ENCODE assay signal across 16 cellular contexts in the genomic region with DNA sequence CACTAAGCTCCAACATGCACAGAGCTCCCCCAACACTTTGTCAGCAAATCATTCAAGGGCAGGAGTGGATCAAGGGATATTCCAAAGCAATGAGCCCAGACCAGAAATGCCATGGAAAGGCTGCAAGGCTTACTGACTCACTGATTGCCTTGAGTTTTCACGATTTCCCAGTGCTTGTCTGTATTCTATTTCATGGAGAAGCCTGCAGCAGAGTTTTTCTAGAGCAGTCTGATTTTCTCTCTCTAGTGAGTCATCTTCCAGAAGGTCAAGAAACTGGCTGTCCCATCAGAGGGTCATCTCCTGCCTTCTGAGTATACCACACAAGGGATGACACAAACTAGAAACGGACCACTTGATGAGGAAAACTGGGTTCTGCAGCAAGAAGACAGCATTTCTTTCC. TPM values are rescaled to one million over a fixed set of nuclear protein-coding genes. Genes with fewer than 3 reads are reported as not detected.
DNase-seq lines count a peak whose midpoint lies in the region; ATAC-seq and TF ChIP-seq lines count a peak whose summit lies in the region.
"Had no signal": no experiment of that assay in that cellular context is flagged by ENCODE, and none has a peak within 500 bp of the region (broad histone marks: within the 10 kb centered on the region; RNA-seq: fewer than 3 reads in every experiment).

No MANE protein-coding gene starts in this region.

- no peak for TF ChIP-seq CTCF in HFFc6 (IDR thresholded peaks at IDR 0.05)
- TF ChIP-seq CTCF in brain microvascular endothelial cell (IDR thresholded peaks at IDR 0.05; ENCODE audit: low read depth, low read length, missing control alignments): no peak
- TF ChIP-seq CTCF in upper lobe of left lung (IDR thresholded peaks at IDR 0.05): no peak

- H3K36me3 ChIP-seq in brain microvascular endothelial cell (replicated peaks) (peaks cover 12% of the 10 kb centered on the region), upper lobe of left lung (peaks cover 0 to 14% (median 0%) of the 10 kb centered on the region in 4 donors)
- H3K36me3 ChIP-seq in naive thymus-derived CD4-positive, alpha-beta T cell (ENCODE audit: control insufficient read depth in 2 of 3, insufficient read depth in 3 of 3, low read length in 3 of 3): no peaks in the 10 kb centered on the region

- H3K9me3 Mint-ChIP-seq in HFFc6: peaks cover 6% of the 10 kb centered on the region; the same call in 1 of the 2 replicates
- no peaks in the 10 kb centered on the region for H3K9me3 Mint-ChIP-seq in activated CD4-positive, alpha-beta memory T cell treated with anti-CD3 and anti-CD28 coated beads for 36 hours
- H3K9me3 Mint-ChIP-seq in naive thymus-derived CD4-positive, alpha-beta T cell: peaks cover 0 to 10% (median 4%) of the 10 kb centered on the region in 11 donors

- no peak for TF ChIP-seq POLR2A in upper lobe of left lung (IDR thresholded peaks at IDR 0.05)

- CTCF ChIA-PET in activated CD4-positive, alpha-beta memory T cell treated with anti-CD3 and anti-CD28 coated beads for 36 hours (lab: Charles Lee): no interaction called here
- CTCF ChIA-PET in naive thymus-derived CD4-positive, alpha-beta T cell (lab: Charles Lee): no interaction called here

- peak overlapping the region; percentile 47 for H3K4me3 Mint-ChIP-seq in HFFc6
- H3K4me3 Mint-ChIP-seq in activated CD4-positive, alpha-beta memory T cell treated with anti-CD3 and anti-CD28 coated beads for 36 hours: no peak overlapping the region
- H3K4me3 Mint-ChIP-seq in naive thymus-derived CD4-positive, alpha-beta T cell: no peak overlapping the region
- H3K4me3 Mint-ChIP-seq: activated CD4-positive, alpha-beta T cell treated with anti-CD3 and anti-CD28 coated beads, Interleukin-2, amount 10 ng/mL, durations not matched to agents 7 days and 5 days; B cell; T-cell had no signal

- POLR2A ChIA-PET in activated CD4-positive, alpha-beta memory T cell treated with anti-CD3 and anti-CD28 coated beads for 36 hours (lab: Charles Lee): no interaction called here
- POLR2A ChIA-PET in naive thymus-derived CD4-positive, alpha-beta T cell (lab: Charles Lee): no interaction called here

- WGBS in upper lobe of left lung, 2 donors: 85 to 92% methylated on average over 2 of the region's 2 CpGs

- H3K27ac ChIP-seq in brain microvascular endothelial cell: peak overlapping the region; percentile 58
- H3K27ac ChIP-seq in upper lobe of left lung: peak overlapping the region; percentile 22 to 73 (median 38)
- no peak overlapping the region for H3K27ac ChIP-seq in naive thymus-derived CD4-positive, alpha-beta T cell (ENCODE audit: low read depth, low read length)

- DNase-seq in HFFc6 (peak; percentile 91), brain microvascular endothelial cell (peak; percentile 83), iris pigment epithelial cell (ENCODE audit: low read depth) (peak; percentile 82), upper lobe of left lung (no peak)
- no peak for DNase-seq in activated CD4-positive, alpha-beta memory T cell treated with anti-CD3 and anti-CD28 coated beads for 36 hours
- DNase-seq in naive thymus-derived CD4-positive, alpha-beta T cell: no peak
- DNase-seq: activated CD4-positive, alpha-beta T cell treated with anti-CD3 and anti-CD28 coated beads, Interleukin-2, amount 10 ng/mL, durations not matched to agents 7 days and 5 days; activated effector memory CD4-positive, alpha-beta T cell treated with anti-CD3 and anti-CD28 coated beads, Interleukin-2, amount 50 U/mL, for 16 hours; anterior cingulate cortex; Caco-2; midbrain; NCI-H69; SHP77; T-cell had no signal

- intact Hi-C loops in activated CD4-positive, alpha-beta memory T cell treated with anti-CD3 and anti-CD28 coated beads for 36 hours (cut with micrococcal nuclease): no loop called here
- intact Hi-C loops in naive thymus-derived CD4-positive, alpha-beta T cell (cut with micrococcal nuclease): no loop called here

- H3K4me1 ChIP-seq in upper lobe of left lung: peaks cover 24 to 49% (median 44%) of the 10 kb centered on the region in 4 donors
- no peaks in the 10 kb centered on the region for H3K4me1 ChIP-seq in naive thymus-derived CD4-positive, alpha-beta T cell (ENCODE audit: control insufficient read depth in 2 of 2, insufficient read depth in 2 of 2, low read length in 2 of 2)
- H3K4me1 ChIP-seq: Caco-2 had no signal

- H3K9me3 ChIP-seq in upper lobe of left lung: no peaks in the 10 kb centered on the region
- H3K9me3 ChIP-seq in naive thymus-derived CD4-positive, alpha-beta T cell (ENCODE audit: control insufficient read depth in 2 of 3, low read length in 3 of 3): no peaks in the 10 kb centered on the region
- H3K9me3 ChIP-seq: Caco-2 had no signal

- peaks cover 52% of the 10 kb centered on the region for H3K4me1 Mint-ChIP-seq in HFFc6 (ENCODE audit: low read depth)
- H3K4me1 Mint-ChIP-seq in activated CD4-positive, alpha-beta memory T cell treated with anti-CD3 and anti-CD28 coated beads for 36 hours (ENCODE audit: low read depth): no peaks in the 10 kb centered on the region
- H3K4me1 Mint-ChIP-seq in naive thymus-derived CD4-positive, alpha-beta T cell: no peaks in the 10 kb centered on the region
- H3K4me1 Mint-ChIP-seq: activated CD4-positive, alpha-beta T cell treated with anti-CD3 and anti-CD28 coated beads, Interleukin-2, amount 10 ng/mL, durations not matched to agents 7 days and 5 days; T-cell had no signal

- H3K4me3 ChIP-seq in brain microvascular endothelial cell (ENCODE audit: low read depth, low read length) (no peak overlapping the region), upper lobe of left lung (no peak overlapping the region)
- H3K4me3 ChIP-seq in naive thymus-derived CD4-positive, alpha-beta T cell (ENCODE audit: low read length): no peak overlapping the region

- no peak for TF ChIP-seq EP300 in upper lobe of left lung (IDR thresholded peaks at IDR 0.05)

- in situ Hi-C loops in brain microvascular endothelial cell (cut with HindIII; ENCODE audit: low pct_ligation_motif_present, low sequenced_read_pairs): no loop called here

- H3K27me3 ChIP-seq in brain microvascular endothelial cell (replicated peaks): no peaks in the 10 kb centered on the region
- H3K27me3 ChIP-seq in upper lobe of left lung: no peaks in the 10 kb centered on the region
- H3K27me3 ChIP-seq in naive thymus-derived CD4-positive, alpha-beta T cell (ENCODE audit: control insufficient read depth in 2 of 2, insufficient read depth in 2 of 2, low read length in 2 of 2): no peaks in the 10 kb centered on the region

- H3K27me3 Mint-ChIP-seq in HFFc6 (ENCODE audit: insufficient read depth): no peaks in the 10 kb centered on the region; the same call in 1 of the 2 replicates
- peaks cover 2% of the 10 kb centered on the region for H3K27me3 Mint-ChIP-seq in activated CD4-positive, alpha-beta memory T cell treated with anti-CD3 and anti-CD28 coated beads for 36 hours
- peaks cover 2 to 59% (median 35%) of the 10 kb centered on the region in 5 donors for H3K27me3 Mint-ChIP-seq in naive thymus-derived CD4-positive, alpha-beta T cell
- H3K27me3 Mint-ChIP-seq: activated CD4-positive, alpha-beta T cell treated with anti-CD3 and anti-CD28 coated beads, Interleukin-2, amount 10 ng/mL, durations not matched to agents 7 days and 5 days; B cell had no signal

- peak overlapping the region; percentile 77 for H3K27ac Mint-ChIP-seq in HFFc6
- H3K27ac Mint-ChIP-seq in activated CD4-positive, alpha-beta memory T cell treated with anti-CD3 and anti-CD28 coated beads for 36 hours: no peak overlapping the region
- H3K27ac Mint-ChIP-seq in naive thymus-derived CD4-positive, alpha-beta T cell: no peak overlapping the region
- H3K27ac Mint-ChIP-seq: activated CD4-positive, alpha-beta T cell treated with anti-CD3 and anti-CD28 coated beads, Interleukin-2, amount 10 ng/mL, durations not matched to agents 7 days and 5 days; B cell; T-cell had no signal

- ATAC-seq in upper lobe of left lung (ENCODE audit: low FRiP score in 2 of 2): no peak
- no peak for ATAC-seq in GM21423 (IDR thresholded peaks at IDR 0.05; ENCODE audit: unreplicated experiment)
- ATAC-seq in naive thymus-derived CD4-positive, alpha-beta T cell: no peak
- ATAC-seq: T-cell had no signal

- peaks cover 14% of the 10 kb centered on the region for H3K36me3 Mint-ChIP-seq in HFFc6 (ENCODE audit: low read depth)
- no peaks in the 10 kb centered on the region for H3K36me3 Mint-ChIP-seq in activated CD4-positive, alpha-beta memory T cell treated with anti-CD3 and anti-CD28 coated beads for 36 hours
- peaks cover 0 to 3% (median 0%) of the 10 kb centered on the region in 5 donors for H3K36me3 Mint-ChIP-seq in naive thymus-derived CD4-positive, alpha-beta T cell
- H3K36me3 Mint-ChIP-seq: T-cell had no signal

RNA-seq across cellular contexts. Expression of a gene that starts 16.5 kb away (rescaled TPM):
- 10 to 100 TPM; 20.1 to 50.6 (median 23.3) TPM for total RNA-seq in HFFc6 (2021; fragmentation: NEBNext Ultra II Directional; extraction: Animal tissue kit (Norgen Biotek cat#: 25700))
- 100 to 1,000 TPM in 4 of 6 donors, 10 to 100 TPM in 2; 47.4 to 269 (median 118) TPM for total RNA-seq in upper lobe of left lung
- total RNA-seq in activated CD4-positive, alpha-beta memory T cell treated with anti-CD3 and anti-CD28 coated beads for 36 hours: 1 to 10 TPM; 3.5 to 3.8 TPM
- total RNA-seq in naive thymus-derived CD4-positive, alpha-beta T cell: under 1 TPM in 1 of 5 experiments, not detected in 4; 0.56 TPM
- not detected for polyA plus RNA-seq in naive thymus-derived CD4-positive, alpha-beta T cell

Comparison
In these comparisons a context has a peak if more than half of its experiments do, and no peak if none do; other contexts are left out.
1. DNase-seq: peak in HFFc6 (single experiment), brain microvascular endothelial cell (single experiment) and iris pigment epithelial cell (single experiment); none in upper lobe of left lung (0 of 2), activated CD4-positive, alpha-beta memory T cell treated with anti-CD3 and anti-CD28 coated beads for 36 hours (single experiment) and naive thymus-derived CD4-positive, alpha-beta T cell (0 of 9).
2. RNA of a gene that starts 16.5 kb away (total RNA-seq): 47.4 to 269 TPM in upper lobe of left lung and 20.1 to 50.6 TPM in HFFc6; 3.5 to 3.8 TPM in activated CD4-positive, alpha-beta memory T cell treated with anti-CD3 and anti-CD28 coated beads for 36 hours and 0.56 TPM in naive thymus-derived CD4-positive, alpha-beta T cell; every median in the first group is over 4 times any median in the second.